11 cellular contexts compared by ENCODE assay signal in genomic region chr14:68589447-68590232, GRCh38.
DNase-seq lines count a peak whose midpoint lies in the region; ATAC-seq, FAIRE-seq and TF ChIP-seq lines count a peak whose summit lies in the region.
"Had no signal": no experiment of that assay in that cellular context is flagged by ENCODE, and none has a peak within 500 bp of the region (broad histone marks: within the 10 kb centered on the region; RNA-seq: fewer than 3 reads in every experiment).

No MANE protein-coding gene starts in this region.

- H3K9me3 Mint-ChIP-seq in naive B cell: no peaks in the 10 kb centered on the region
- H3K9me3 Mint-ChIP-seq: immature natural killer cell had no signal

- DNase-seq in NCI-H82 (lab: John Stamatoyannopoulos, UW) (peak; percentile 77), fibroblast of pulmonary artery (ENCODE audit: low read depth) (peak; percentile 86), naive B cell (no peak), urothelium cell line (ENCODE audit: low spot score) (no peak), NCI-H2029 (lab: John Stamatoyannopoulos, UW) (no peak), NCI-H128 (lab: John Stamatoyannopoulos, UW; ENCODE audit: unreplicated experiment) (no peak), T-helper 17 cell (no peak)
- DNase-seq: central memory CD4-positive, alpha-beta T cell; immature natural killer cell; NCI-H2029 treated with DMSO at 0.1 percent for 48 hours had no signal

- no peak for ATAC-seq in naive B cell (ENCODE audit: low read depth in 2 of 2)
- no peak for ATAC-seq in T-helper 17 cell

- peak; percentile 96 for FAIRE-seq in urothelium cell line (lab: Jason Lieb, UNC)

- no peaks in the 10 kb centered on the region for H3K9me3 ChIP-seq in T-helper 17 cell (ENCODE audit: control insufficient read depth, low read length, poor library complexity, severe bottlenecking)
- H3K9me3 ChIP-seq: SJCRH30 had no signal

- no peak overlapping the region for H3K4me3 Mint-ChIP-seq in naive B cell
- no peak overlapping the region for H3K4me3 Mint-ChIP-seq in T-helper 17 cell
- H3K4me3 Mint-ChIP-seq: immature natural killer cell had no signal

- H3K27me3 Mint-ChIP-seq in naive B cell (no peaks in the 10 kb centered on the region), T-helper 17 cell (no peaks in the 10 kb centered on the region)

- no peaks in the 10 kb centered on the region for H3K36me3 Mint-ChIP-seq in naive B cell
- H3K36me3 Mint-ChIP-seq in T-helper 17 cell (ENCODE audit: low read depth): no peaks in the 10 kb centered on the region

- no peak for TF ChIP-seq CTCF in fibroblast of pulmonary artery (IDR thresholded peaks at IDR 0.05; ENCODE audit: low read length, missing control alignments)

- peaks cover 29 to 51% (median 41%) of the 10 kb centered on the region in 3 donors for H3K4me1 Mint-ChIP-seq in naive B cell
- H3K4me1 Mint-ChIP-seq in T-helper 17 cell: peaks cover 12% of the 10 kb centered on the region

- H3K27ac Mint-ChIP-seq in naive B cell (peak overlapping the region in 4 of 6 donors; percentile 21 to 79 (median 66)), T-helper 17 cell (no peak overlapping the region)

- H3K4me3 ChIP-seq in fibroblast of pulmonary artery (replicated peaks; ENCODE audit: low read depth, low read length): no peak overlapping the region
- H3K4me3 ChIP-seq: SJCRH30 had no signal

Comparison
In these comparisons a context has a peak if more than half of its experiments do, and no peak if none do; other contexts are left out.
1. DNase-seq: peak in NCI-H82 (single experiment) and fibroblast of pulmonary artery (single experiment); none in naive B cell (single experiment), urothelium cell line (single experiment), NCI-H2029 (single experiment), NCI-H128 (single experiment) and T-helper 17 cell (0 of 3).